ENCODE assay signal across 1 cellular context in the genomic region with DNA sequence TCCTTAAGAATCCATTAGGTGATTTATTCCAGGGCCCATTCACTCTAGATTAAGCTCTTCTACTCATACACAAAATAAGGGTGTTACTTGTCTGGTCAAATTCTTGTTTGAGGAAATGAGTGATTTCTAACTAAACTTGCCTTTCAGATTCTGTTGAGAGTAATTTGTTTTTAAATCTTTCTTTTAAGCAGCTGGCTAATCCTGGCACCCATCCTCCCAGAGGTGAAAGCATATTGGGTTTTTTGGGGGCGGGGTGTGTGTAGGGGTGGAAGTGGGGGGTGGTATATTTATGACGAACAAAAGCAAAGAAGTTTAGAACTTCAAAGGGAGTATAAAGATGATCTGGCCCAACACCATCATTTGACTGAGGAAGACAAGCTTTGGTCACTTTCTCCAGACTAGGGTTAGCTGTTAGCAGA.
TF ChIP-seq lines count a peak whose summit lies in the region.

No MANE protein-coding gene starts in this region.

TF ChIP-seq in IMR-90, 13 proteins besides CTCF, POLR2A, EP300 and RAD21 (continued from another document):
- TF ChIP-seq, protein P1, sequence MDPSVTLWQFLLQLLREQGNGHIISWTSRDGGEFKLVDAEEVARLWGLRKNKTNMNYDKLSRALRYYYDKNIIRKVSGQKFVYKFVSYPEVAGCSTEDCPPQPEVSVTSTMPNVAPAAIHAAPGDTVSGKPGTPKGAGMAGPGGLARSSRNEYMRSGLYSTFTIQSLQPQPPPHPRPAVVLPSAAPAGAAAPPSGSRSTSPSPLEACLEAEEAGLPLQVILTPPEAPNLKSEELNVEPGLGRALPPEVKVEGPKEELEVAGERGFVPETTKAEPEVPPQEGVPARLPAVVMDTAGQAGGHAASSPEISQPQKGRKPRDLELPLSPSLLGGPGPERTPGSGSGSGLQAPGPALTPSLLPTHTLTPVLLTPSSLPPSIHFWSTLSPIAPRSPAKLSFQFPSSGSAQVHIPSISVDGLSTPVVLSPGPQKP (IDR thresholded peaks at IDR 0.05; ENCODE audit: borderline replicate concordance, low read depth, low read length), result no peak
- TF ChIP-seq, protein P2, sequence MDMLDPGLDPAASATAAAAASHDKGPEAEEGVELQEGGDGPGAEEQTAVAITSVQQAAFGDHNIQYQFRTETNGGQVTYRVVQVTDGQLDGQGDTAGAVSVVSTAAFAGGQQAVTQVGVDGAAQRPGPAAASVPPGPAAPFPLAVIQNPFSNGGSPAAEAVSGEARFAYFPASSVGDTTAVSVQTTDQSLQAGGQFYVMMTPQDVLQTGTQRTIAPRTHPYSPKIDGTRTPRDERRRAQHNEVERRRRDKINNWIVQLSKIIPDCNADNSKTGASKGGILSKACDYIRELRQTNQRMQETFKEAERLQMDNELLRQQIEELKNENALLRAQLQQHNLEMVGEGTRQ (IDR thresholded peaks at IDR 0.05; ENCODE audit: low read depth, low read length), result no peak
- TF ChIP-seq BHLHE40 (IDR thresholded peaks at IDR 0.05; ENCODE audit: low read depth, low read length) (no peak), NFE2L2 (IDR thresholded peaks at IDR 0.05; ENCODE audit: low read depth, low read length) (no peak), MXI1 (IDR thresholded peaks at IDR 0.05; ENCODE audit: borderline replicate concordance, low read depth, low read length) (no peak), MAFK (IDR thresholded peaks at IDR 0.05; ENCODE audit: low read depth, low read length) (no peak)
